ENCODE assay signal across 9 cellular contexts in genomic region chrX:15471016-15471415, GRCh38. TPM values are rescaled to one million over a fixed set of nuclear protein-coding genes. Genes with fewer than 3 reads are reported as not detected.
DNase-seq lines count a peak whose midpoint lies in the region; ATAC-seq and TF ChIP-seq lines count a peak whose summit lies in the region.
"Had no signal": no experiment of that assay in that cellular context is flagged by ENCODE, and none has a peak within 500 bp of the region (broad histone marks: within the 10 kb centered on the region; RNA-seq: fewer than 3 reads in every experiment).

No MANE protein-coding gene starts in this region.

- intact Hi-C loops in lower leg skin (cut with DNase I; ENCODE audit: low total_unique reads) = no loop called here

- no peak for TF ChIP-seq CTCF in lower leg skin (IDR thresholded peaks at IDR 0.05)

- no peak for TF ChIP-seq POLR2A in lower leg skin (IDR thresholded peaks at IDR 0.05)

- H3K4me3 ChIP-seq in lower leg skin (ENCODE audit: low read depth, poor library complexity, severe bottlenecking) = no peak overlapping the region
- H3K4me3 ChIP-seq: BLaER1 had no signal

- peak; percentile 74 for ATAC-seq in HG02759 (IDR thresholded peaks at IDR 0.05; ENCODE audit: unreplicated experiment)

- 9 to 22% methylated on average over 3 of the region's 3 CpGs for WGBS in lower leg skin, 2 donors

- peak; percentile 3 for DNase-seq in DMS79 treated with DMSO at 0.1 percent for 48 hours (lab: John Stamatoyannopoulos, UW)
- DNase-seq in DMS79 (lab: John Stamatoyannopoulos, UW) = no peak
- peak; percentile 52 for DNase-seq in NCI-H2196 (lab: John Stamatoyannopoulos, UW; ENCODE audit: unreplicated experiment)
- peak; percentile 69 for DNase-seq in activated CD4-positive, alpha-beta T cell treated with anti-CD3 and anti-CD28 coated beads for 48 hours
- DNase-seq in dedifferentiated amniotic fluid mesenchymal stem cell (ENCODE audit: extremely low spot score) = peak; percentile 42
- peak; percentile 67 to 92 for DNase-seq in lower leg skin (ENCODE audit: low spot score in 2 of 2)
- peak; percentile 2 to 10 for DNase-seq in stimulated activated CD8-positive, alpha-beta memory T cell treated with anti-CD3 and anti-CD28 coated beads, Interleukin-2, amount 100 ng/mL, for 1 hour (ENCODE audit: low read depth in 2 of 2)

RNA-seq across cellular contexts. Expression of gene PIR, which starts 22.1 kb away (rescaled TPM):
- 10 to 100 TPM in 3 of 4 donors, 1 to 10 TPM in 1; 6.3 to 18.0 (median 12.1) TPM for total RNA-seq in lower leg skin

RNA-seq across cellular contexts. Expression of gene BMX, which starts 29.6 kb away (rescaled TPM):
- total RNA-seq in lower leg skin = 1 to 10 TPM in 3 of 4 donors, under 1 TPM in 1; 0.38 to 2.8 (median 1.9) TPM
